Comparison of ENCODE assay signal across 8 cellular contexts in genomic region chrX:47556045-47556623, GRCh38.
A peak's percentile ranks its signal among the peaks of the same experiment; 100 is the strongest.
DNase-seq lines count a peak whose midpoint lies in the region; ATAC-seq lines count a peak whose summit lies in the region.

No MANE protein-coding gene starts in this region.

- DNase-seq in AG20443 (ENCODE audit: low spot score), result peak; percentile 87
- peak; percentile 68 for DNase-seq in NCI-H82 treated with DMSO at 0.1 percent for 48 hours (lab: John Stamatoyannopoulos, UW; ENCODE audit: unreplicated experiment)
- DNase-seq in activated CD8-positive, alpha-beta memory T cell treated with anti-CD3 and anti-CD28 coated beads, Interleukin-2, amount 50 U/mL, for 48 hours, result peak; percentile 82
- peak; percentile 45 for DNase-seq in epidermal melanocyte (ENCODE audit: insufficient read length, low spot score)
- DNase-seq in middle frontal gyrus (ENCODE audit: extremely low spot score, low spot score), result peak; percentile 59
- DNase-seq in stimulated activated CD8-positive, alpha-beta memory T cell treated with anti-CD3 and anti-CD28 coated beads, Interleukin-2, amount 100 ng/mL, for 1 hour (ENCODE audit: low read depth in 2 of 2), result peak; percentile 50 to 67

- peak; percentile 85 for ATAC-seq in GM19043 (IDR thresholded peaks at IDR 0.05; ENCODE audit: low read depth, unreplicated experiment)
- peak; percentile 87 for ATAC-seq in HG03378 (IDR thresholded peaks at IDR 0.05; ENCODE audit: unreplicated experiment)

Comparison
In these comparisons a context has a peak if more than half of its experiments do, and no peak if none do; other contexts are left out.
1. Peak in every context shown above with its lines: DNase-seq and ATAC-seq.